In the genomic region with DNA sequence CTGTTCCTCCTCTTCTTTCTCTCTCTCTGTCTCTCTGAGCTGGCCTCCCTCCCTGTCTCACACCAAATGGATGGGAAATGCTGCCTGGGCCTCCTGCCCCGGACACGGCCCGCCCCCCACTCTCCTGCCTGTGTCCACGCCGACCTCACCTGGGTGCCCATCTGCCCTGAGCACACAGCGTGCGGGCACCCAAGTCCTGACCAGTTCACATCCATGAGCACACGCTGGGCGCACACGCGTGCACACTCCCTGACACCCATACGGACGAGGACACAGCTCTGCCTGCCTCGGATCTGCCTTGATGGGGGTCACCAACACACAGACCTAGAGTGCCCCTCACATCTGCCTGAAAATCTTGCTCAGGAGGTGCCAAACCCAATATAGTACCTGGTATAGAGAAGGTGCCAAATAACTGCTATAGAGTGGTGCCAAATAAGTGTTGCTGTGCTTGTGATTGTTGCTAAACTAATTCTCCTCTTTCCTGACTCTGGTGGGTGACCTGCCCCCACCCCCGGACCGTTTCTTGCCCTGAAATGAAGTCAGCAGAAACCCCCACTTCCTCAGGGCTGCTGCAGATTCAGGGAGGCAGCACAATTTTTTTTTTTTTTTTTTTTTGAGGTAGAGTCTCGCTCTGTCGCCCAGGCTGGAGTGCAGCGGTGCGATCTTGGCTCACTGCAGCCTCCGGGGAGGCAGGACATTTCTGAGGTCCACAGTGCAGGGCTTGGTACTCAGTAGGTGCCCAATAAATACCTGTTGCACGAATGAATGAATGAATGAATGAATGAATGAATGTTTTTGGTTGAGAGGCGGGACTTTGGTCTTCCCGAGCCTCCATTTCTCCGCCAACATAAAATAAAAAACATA, we compare ENCODE assay signal across 11 cellular contexts. TPM values are rescaled to one million over a fixed set of nuclear protein-coding genes. Genes with fewer than 3 reads are reported as not detected.
A peak's percentile ranks its signal among the peaks of the same experiment; 100 is the strongest.
DNase-seq lines count a peak whose midpoint lies in the region; ATAC-seq and TF ChIP-seq lines count a peak whose summit lies in the region.
"Had no signal": no experiment of that assay in that cellular context is flagged by ENCODE, and none has a peak within 500 bp of the region (broad histone marks: within the 10 kb centered on the region; RNA-seq: fewer than 3 reads in every experiment).

No MANE protein-coding gene starts in this region.

- WGBS in psoas muscle, 3 donors = 47 to 69% (median 47%) methylated on average over 25 of the region's 25 CpGs

- H3K4me2 ChIP-seq in BLaER1 treated with 17β-estradiol and CSF1 and Interleukin-3, amounts not matched to agents 10 nM and 100 nM = peak overlapping the region; percentile 93 to 100 (median 98)

- peaks cover 9 to 38% (median 23%) of the 10 kb centered on the region in 11 experiments; a peak in 20 of 22 replicates for H3K36me3 ChIP-seq in BLaER1 treated with 17β-estradiol and CSF1 and Interleukin-3, amounts not matched to agents 10 nM and 100 nM
- H3K36me3 ChIP-seq in Panc1 (ENCODE audit: control insufficient read depth, insufficient read depth, low read length) (no peaks in the 10 kb centered on the region), right atrium auricular region (no peaks in the 10 kb centered on the region), psoas muscle (ENCODE audit: insufficient read depth in 1 of 2, low read depth in 1 of 2) (no peaks in the 10 kb centered on the region)

- intact Hi-C loops in Panc1 (cut with micrococcal nuclease; ENCODE audit: unreplicated experiment) (no loop called here), psoas muscle (cut with DNase I) (no loop called here)

- no peak for TF ChIP-seq CTCF in Panc1 (IDR thresholded peaks at IDR 0.05)
- TF ChIP-seq CTCF in right atrium auricular region (IDR thresholded peaks at IDR 0.05) = no peak
- no peak for TF ChIP-seq CTCF in psoas muscle (IDR thresholded peaks at IDR 0.05)

- CTCF ChIA-PET in Panc1 (lab: Charles Lee) = no interaction called here

- no peak for ATAC-seq in Panc1
- no peak for ATAC-seq in psoas muscle
- no peak for ATAC-seq in GM21529 (IDR thresholded peaks at IDR 0.05; ENCODE audit: unreplicated experiment)
- ATAC-seq in HG02588 (IDR thresholded peaks at IDR 0.05; ENCODE audit: unreplicated experiment) = no peak

- peak overlapping the region; percentile 86 to 98 (median 94); a peak in 18 of 22 replicates for H3K9ac ChIP-seq in BLaER1 treated with 17β-estradiol and CSF1 and Interleukin-3, amounts not matched to agents 10 nM and 100 nM

- H4K20me1 ChIP-seq in BLaER1 treated with 17β-estradiol and CSF1 and Interleukin-3, amounts not matched to agents 10 nM and 100 nM = peaks cover 54 to 82% (median 75%) of the 10 kb centered on the region in 11 experiments

- peak overlapping the region in 5 of 10 experiments; percentile 47 to 94 (median 91); a peak in 8 of 20 replicates for H3K4me3 ChIP-seq in BLaER1 treated with 17β-estradiol and CSF1 and Interleukin-3, amounts not matched to agents 10 nM and 100 nM
- H3K4me3 ChIP-seq in Panc1 (ENCODE audit: low read depth in 2 of 2, low read length in 2 of 2) (no peak overlapping the region), right atrium auricular region (peak overlapping the region in 1 of 2 donors; percentile 97), psoas muscle (peak overlapping the region; percentile 85)

- POLR2A ChIA-PET in Panc1 (lab: Charles Lee) = interaction anchor here (0.7 kb wide), 1 partner anchor 149 kb away, joined by 9 read pairs; no protein-coding TSS in a partner anchor

- H3K9me3 ChIP-seq in BLaER1 treated with 17β-estradiol and CSF1 and Interleukin-3, amounts not matched to agents 10 nM and 100 nM (replicated peaks in 1 of 11) = no peaks in the 10 kb centered on the region
- H3K9me3 ChIP-seq in Panc1 (ENCODE audit: control insufficient read depth, insufficient read depth, low read depth, low read length) (no peaks in the 10 kb centered on the region), right atrium auricular region (no peaks in the 10 kb centered on the region), psoas muscle (no peaks in the 10 kb centered on the region)

- H3K27me3 ChIP-seq in BLaER1 treated with 17β-estradiol and CSF1 and Interleukin-3, amounts not matched to agents 10 nM and 100 nM = no peaks in the 10 kb centered on the region
- no peaks in the 10 kb centered on the region for H3K27me3 ChIP-seq in Panc1 (ENCODE audit: control insufficient read depth, insufficient read depth, low read length)
- H3K27me3 ChIP-seq in right atrium auricular region = no peaks in the 10 kb centered on the region
- no peaks in the 10 kb centered on the region for H3K27me3 ChIP-seq in psoas muscle (ENCODE audit: insufficient read depth in 3 of 3, low read length in 2 of 3)

- in situ Hi-C loops in Panc1 (cut with HindIII; ENCODE audit: low pct_unique_long_range_greater_than_20kb, low sequenced_read_pairs) = no loop called here

- TSS peak; percentile 51 for BruUV-seq in Panc1 (replicated peaks; lab: Mats Ljungman, UMichigan)

- peak overlapping the region in 10 of 11 experiments; percentile 55 to 98 (median 96); a peak in 18 of 22 replicates for H3K27ac ChIP-seq in BLaER1 treated with 17β-estradiol and CSF1 and Interleukin-3, amounts not matched to agents 10 nM and 100 nM
- H3K27ac ChIP-seq in Panc1 (ENCODE audit: low read length) = peak overlapping the region; percentile 90
- peak overlapping the region; percentile 98 to 99 for H3K27ac ChIP-seq in right atrium auricular region
- H3K27ac ChIP-seq in psoas muscle = peak overlapping the region; percentile 97

- DNase-seq in Panc1 (ENCODE audit: low read depth, low spot score) (no peak), right atrium auricular region (ENCODE audit: low spot score) (no peak), psoas muscle (peak in 1 of 2 donors; percentile 56), cerebellar nuclear complex (lab: John Stamatoyannopoulos, UW) (no peak), LoVo (ENCODE audit: low spot score) (no peak)
- DNase-seq: COR-L47, NCI-H69, nucleus accumbens had no signal

- peaks cover 63 to 84% (median 80%) of the 10 kb centered on the region in 10 experiments for H3K4me1 ChIP-seq in BLaER1 treated with 17β-estradiol and CSF1 and Interleukin-3, amounts not matched to agents 10 nM and 100 nM
- H3K4me1 ChIP-seq in Panc1 (ENCODE audit: control insufficient read depth, insufficient read depth, low read length) = peaks cover 54% of the 10 kb centered on the region
- H3K4me1 ChIP-seq in right atrium auricular region = peaks cover 0 to 78% of the 10 kb centered on the region in 2 donors
- peaks cover 42% of the 10 kb centered on the region for H3K4me1 ChIP-seq in psoas muscle

RNA-seq across cellular contexts. Expression of a gene that starts 4.6 kb away (rescaled TPM):
- total RNA-seq in Panc1 (2021; ENCODE audit: unreplicated experiment) (120 TPM), right atrium auricular region (100 to 1,000 TPM; 111 to 196 TPM), psoas muscle (100 to 1,000 TPM; 209 to 439 (median 325) TPM)
- polyA plus RNA-seq in Panc1 (2012; ENCODE audit: insufficient read length) = 56.0 TPM
- polyA plus RNA-seq in psoas muscle = 100 to 1,000 TPM in 2 of 3 donors, 10 to 100 TPM in 1; 100.0 to 270 (median 165) TPM
